In genomic region chr9:19155106-19155999, GRCh38 we compare ENCODE assay signal across 12 cellular contexts. TPM values are rescaled to one million over a fixed set of nuclear protein-coding genes. Genes with fewer than 3 reads are reported as not detected.
A peak's percentile ranks its signal among the peaks of the same experiment; 100 is the strongest.
DNase-seq lines count a peak whose midpoint lies in the region; ATAC-seq, FAIRE-seq and TF ChIP-seq lines count a peak whose summit lies in the region.
"Had no signal": no experiment of that assay in that cellular context is flagged by ENCODE, and none has a peak within 500 bp of the region (broad histone marks: within the 10 kb centered on the region; RNA-seq: fewer than 3 reads in every experiment).

No MANE protein-coding gene starts in this region.

- no peak for TF ChIP-seq EP300 in H1 (IDR thresholded peaks at IDR 0.05; ENCODE audit: borderline replicate concordance in 1 of 2, low read depth in 2 of 2, low read length in 2 of 2)

- no peak overlapping the region for H4K5ac ChIP-seq in H1 (ENCODE audit: insufficient read length, low read depth, low read length)

- no peaks in the 10 kb centered on the region for H3K79me1 ChIP-seq in H1 (ENCODE audit: low read depth, low read length)

- H3K4me2 ChIP-seq in H1 (ENCODE audit: insufficient read depth in 1 of 2, low read depth in 2 of 2, low read length in 2 of 2) = no peak overlapping the region

- no peak overlapping the region for H3K18ac ChIP-seq in H1 (ENCODE audit: extremely low read depth, low read length)

- 0 out of 2 replicates have a peak overlapping the region, but pooled peaks have one; percentile 16 for H2AFZ ChIP-seq in H1 (ENCODE audit: low read length)

- no peaks in the 10 kb centered on the region for H3K36me3 ChIP-seq in left ventricle myocardium inferior
- H3K36me3 ChIP-seq in H1 (ENCODE audit: control insufficient read depth in 2 of 4, insufficient read depth in 4 of 4, low read length in 3 of 4) = no peaks in the 10 kb centered on the region
- no peaks in the 10 kb centered on the region for H3K36me3 ChIP-seq in testis (ENCODE audit: low read depth, missing control alignments)
- H3K36me3 ChIP-seq: HAP-1, upper lobe of right lung had no signal

- no peak overlapping the region for H3K56ac ChIP-seq in H1 (replicated peaks; ENCODE audit: insufficient read length, low read depth, low read length)

- TF ChIP-seq RAD21 in H1 (IDR thresholded peaks at IDR 0.05 in 1 of 2, conservative IDR thresholded peaks at IDR 0.05 in 1 of 2; ENCODE audit: low read depth in 2 of 2, low read length in 2 of 2) = no peak

- CTCF ChIA-PET in H1 (lab: Charles Lee; ENCODE audit: partially characterized antibody) = interaction anchor here (0.9 to 3.4 kb wide), 6 partner anchors 9 to 70 kb away, joined by 3 to 24 read pairs (median 7); no protein-coding TSS in a partner anchor

- no peak overlapping the region for H4K8ac ChIP-seq in H1 (ENCODE audit: extremely low read depth, insufficient read depth, low read length)

- no peak overlapping the region for H2BK120ac ChIP-seq in H1 (replicated peaks; ENCODE audit: low read depth, low read length)

- no peak overlapping the region for H2BK5ac ChIP-seq in H1 (ENCODE audit: low read depth, low read length)

- no peak for FAIRE-seq in H1 (lab: Jason Lieb, UNC)

- H3K4me3 ChIP-seq in left ventricle myocardium inferior = no peak overlapping the region
- H3K4me3 ChIP-seq in H1 (ENCODE audit: extremely low read depth in 1 of 4, insufficient read depth in 2 of 4, low read depth in 3 of 4, low read length in 4 of 4) = no peak overlapping the region
- no peak overlapping the region for H3K4me3 ChIP-seq in testis
- H3K4me3 ChIP-seq: HAP-1, upper lobe of right lung had no signal

- H3K4me1 Mint-ChIP-seq in stimulated activated naive B cell treated with anti-CD40 and anti-IgM and Interleukin-4, amounts not matched to agents 10 μg/mL and 1 μg/mL and 100 μg/mL, for 72 hours = no peaks in the 10 kb centered on the region

- DNase-seq in left ventricle myocardium inferior (no peak), cardiac septum (ENCODE audit: low spot score) (no peak), H1 (ENCODE audit: low read depth in 1 of 2, low spot score in 2 of 2) (no peak), testis (no peak), ACHN (no peak), SW480 (ENCODE audit: low spot score) (no peak)
- DNase-seq in stimulated activated naive B cell treated with anti-CD40 and anti-IgM and Interleukin-4, amounts not matched to agents 10 μg/mL and 1 μg/mL and 100 μg/mL, for 72 hours = no peak
- DNase-seq: NCI-H446 treated with DMSO at 0.1 percent for 48 hours; stimulated activated CD4-positive, alpha-beta T cell treated with anti-CD3 and anti-CD28 coated beads, Interleukin-2, amount 100 ng/mL, for 48 hours; upper lobe of right lung had no signal

- intact Hi-C loops in left ventricle myocardium inferior (cut with micrococcal nuclease) = no loop called here
- intact Hi-C loops in cardiac septum (cut with DNase I) = no loop called here
- intact Hi-C loops in testis (cut with DNase I; ENCODE audit: low total_unique reads) = no loop called here

- no peak overlapping the region for H3K14ac ChIP-seq in H1 (ENCODE audit: insufficient read length)

- H3K23ac ChIP-seq in H1 (ENCODE audit: insufficient read length) = no peak overlapping the region

- H2AK5ac ChIP-seq in H1 (ENCODE audit: low read depth, low read length) = no peak overlapping the region

- no peaks in the 10 kb centered on the region for H4K20me1 ChIP-seq in H1 (replicated peaks in 1 of 2; ENCODE audit: control insufficient read depth in 1 of 2, insufficient read depth in 2 of 2, low read length in 2 of 2)

- H3K27ac Mint-ChIP-seq in stimulated activated naive B cell treated with anti-CD40 and anti-IgM and Interleukin-4, amounts not matched to agents 10 μg/mL and 1 μg/mL and 100 μg/mL, for 72 hours = no peak overlapping the region

- no peaks in the 10 kb centered on the region for H3K36me3 Mint-ChIP-seq in stimulated activated naive B cell treated with anti-CD40 and anti-IgM and Interleukin-4, amounts not matched to agents 10 μg/mL and 1 μg/mL and 100 μg/mL, for 72 hours

- H3K9me3 Mint-ChIP-seq in stimulated activated naive B cell treated with anti-CD40 and anti-IgM and Interleukin-4, amounts not matched to agents 10 μg/mL and 1 μg/mL and 100 μg/mL, for 72 hours = peaks cover 0 to 1% of the 10 kb centered on the region in 2 donors

- TF ChIP-seq CTCF in left ventricle myocardium inferior (IDR thresholded peaks at IDR 0.05; ENCODE audit: borderline replicate concordance) (no peak), H1 (IDR thresholded peaks at IDR 0.05; ENCODE audit: control extremely low read depth in 1 of 3, insufficient read depth in 1 of 3, low read depth in 1 of 3, low read length in 3 of 3) (no peak), testis (IDR thresholded peaks at IDR 0.05) (no peak)

- no peak overlapping the region for H2BK12ac ChIP-seq in H1 (ENCODE audit: low read depth, low read length)

- POLR2A ChIA-PET in H1 (lab: Charles Lee; ENCODE audit: partially characterized antibody) = interaction anchor here (0.9 to 1.3 kb wide), 3 partner anchors 19 to 30 kb away, joined by 3 to 4 read pairs (median 3); no protein-coding TSS in a partner anchor

- no peak overlapping the region for H3K4ac ChIP-seq in H1 (replicated peaks; ENCODE audit: insufficient read length, low read depth, low read length)

- TF ChIP-seq POLR2A in H1 (IDR thresholded peaks at IDR 0.05; ENCODE audit: control extremely low read depth in 1 of 2, low read depth in 2 of 2, low read length in 2 of 2) = no peak
- TF ChIP-seq POLR2A in testis (IDR thresholded peaks at IDR 0.05) = no peak

- no peak overlapping the region for H3K4me3 Mint-ChIP-seq in stimulated activated naive B cell treated with anti-CD40 and anti-IgM and Interleukin-4, amounts not matched to agents 10 μg/mL and 1 μg/mL and 100 μg/mL, for 72 hours

- H2BK20ac ChIP-seq in H1 (ENCODE audit: low read length) = no peak overlapping the region

- no peaks in the 10 kb centered on the region for H3K79me2 ChIP-seq in H1 (ENCODE audit: control insufficient read depth in 1 of 2, insufficient read depth in 2 of 2, low read length in 2 of 2)

- in situ Hi-C loops in ACHN (cut with HindIII; ENCODE audit: low pct_ligation_motif_present, low pct_unique_long_range_greater_than_20kb, low sequenced_read_pairs) = no loop called here

- H3K27me3 Mint-ChIP-seq in stimulated activated naive B cell treated with anti-CD40 and anti-IgM and Interleukin-4, amounts not matched to agents 10 μg/mL and 1 μg/mL and 100 μg/mL, for 72 hours = peaks cover 0 to 6% of the 10 kb centered on the region in 2 donors

- no peak overlapping the region for H4K91ac ChIP-seq in H1 (replicated peaks; ENCODE audit: insufficient read length, low read length)

- WGBS in H1 (ENCODE audit: extremely low coverage in 1 of 2, insufficient coverage in 1 of 2, insufficient read length in 1 of 2, insufficient replicate concordance in 2 of 2, low coverage in 1 of 2, low lambda C conversion rate in 2 of 2, missing lambda C conversion rate in 1 of 2), 2 experiments = 87% methylated on average over 2 of the region's 2 CpGs; no CpG with 5 or more reads in 1 of the 2 experiments
- WGBS in testis, 2 donors = 68 to 80% methylated on average over 2 of the region's 2 CpGs

- H3K27ac ChIP-seq in left ventricle myocardium inferior (replicated peaks) (peak overlapping the region; percentile 76), H1 (ENCODE audit: low read depth, low read length) (no peak overlapping the region), testis (peak overlapping the region; percentile 71 to 73)
- H3K27ac ChIP-seq: upper lobe of right lung had no signal

- H3K9ac ChIP-seq in H1 (replicated peaks in 1 of 4; ENCODE audit: extremely low read depth in 1 of 4, low read depth in 3 of 4, low read length in 3 of 4) = no peak overlapping the region

- H2BK15ac ChIP-seq in H1 (ENCODE audit: low read length) = no peak overlapping the region

- no peaks in the 10 kb centered on the region for H3K9me3 ChIP-seq in left ventricle myocardium inferior (replicated peaks)
- no peaks in the 10 kb centered on the region for H3K9me3 ChIP-seq in H1 (ENCODE audit: insufficient read depth in 2 of 2, low read depth in 1 of 2, low read length in 1 of 2)
- no peaks in the 10 kb centered on the region for H3K9me3 ChIP-seq in testis
- H3K9me3 ChIP-seq: HAP-1, upper lobe of right lung had no signal

- no peaks in the 10 kb centered on the region for H3K23me2 ChIP-seq in H1 (ENCODE audit: low read depth, low read length)

- H3K4me1 ChIP-seq in left ventricle myocardium inferior = peaks cover 17% of the 10 kb centered on the region
- H3K4me1 ChIP-seq in H1 (replicated peaks in 1 of 4; ENCODE audit: control insufficient read depth in 3 of 4, insufficient read depth in 4 of 4, low read length in 3 of 4) = no peaks in the 10 kb centered on the region
- H3K4me1 ChIP-seq in testis = peaks cover 31% of the 10 kb centered on the region
- H3K4me1 ChIP-seq: HAP-1 had no signal

- H3K27me3 ChIP-seq in left ventricle myocardium inferior (ENCODE audit: low read depth) (no peaks in the 10 kb centered on the region), H1 (replicated peaks in 1 of 4; ENCODE audit: control insufficient read depth in 3 of 4, extremely low read depth in 1 of 4, insufficient read depth in 3 of 4, low read length in 3 of 4) (no peaks in the 10 kb centered on the region; a peak in 1 of 7 replicates), testis (no peaks in the 10 kb centered on the region)
- H3K27me3 ChIP-seq: upper lobe of right lung had no signal

- peak; percentile 35 for ATAC-seq in HG03565 (IDR thresholded peaks at IDR 0.05; ENCODE audit: unreplicated experiment)
- no peak for ATAC-seq in stimulated activated naive B cell treated with anti-CD40 and anti-IgM and Interleukin-4, amounts not matched to agents 10 μg/mL and 1 μg/mL and 100 μg/mL, for 72 hours (replicated peaks)

RNA-seq across cellular contexts. Expression of gene PLIN2, which starts 28.1 kb away (rescaled TPM):
- 131 TPM for total RNA-seq in left ventricle myocardium inferior
- 34.9 TPM for total RNA-seq in cardiac septum
- 26.1 and 27.5 TPM in 2 replicates for total RNA-seq in H1 (2021; fragmentation: NEBNext Ultra II Directional; extraction: Animal tissue kit (Norgen Biotek cat#: 25700))
- 50.2 and 55.0 TPM in 2 replicates for polyA plus RNA-seq in H1 (2011; rRNA removed)
- polyA plus RNA-seq in H1 (2011; cell fraction: cytosol; rRNA removed) = 57.7 TPM
- polyA plus RNA-seq in H1 (2011; cell fraction: nucleus; rRNA removed) = 43.7 TPM
- 32.7 to 46.0 TPM (median 42.4 TPM) in 4 replicates for polyA plus RNA-seq in H1 (2012, experiment 1 of 2)
- 9.3 TPM for polyA plus RNA-seq in H1 (2012, experiment 2 of 2)
- 19.3 TPM for polyA plus RNA-seq in H1 (2013, experiment 1 of 2)
- polyA plus RNA-seq in H1 (2013, experiment 2 of 2) = 18.3 TPM
- polyA minus RNA-seq in H1 (2011; rRNA and poly(A)+ RNA removed) = 141 and 146 TPM in 2 replicates
- polyA minus RNA-seq in H1 (2011; cell fraction: cytosol; rRNA and poly(A)+ RNA removed) = 24.7 TPM
- 61.1 TPM for polyA minus RNA-seq in H1 (2011; cell fraction: nucleus; rRNA and poly(A)+ RNA removed)
- 100 to 1,000 TPM; 119 to 136 TPM for total RNA-seq in testis
- 52.3 TPM for polyA plus RNA-seq in testis (ENCODE audit: insufficient read depth, low read depth, low replicate concordance)

RNA-seq across cellular contexts. Expression of gene HAUS6, which starts 52.6 kb away (rescaled TPM):
- total RNA-seq in left ventricle myocardium inferior (5.6 TPM), cardiac septum (6.4 TPM), testis (10 to 100 TPM; 21.9 to 35.7 TPM)
- total RNA-seq in H1 (2021; fragmentation: NEBNext Ultra II Directional; extraction: Animal tissue kit (Norgen Biotek cat#: 25700)) = 52.4 and 53.4 TPM in 2 replicates
- polyA plus RNA-seq in H1 (2011; rRNA removed) (9.1 and 11.7 TPM in 2 replicates), testis (ENCODE audit: insufficient read depth, low read depth, low replicate concordance) (30.4 TPM)
- polyA plus RNA-seq in H1 (2011; cell fraction: cytosol; rRNA removed) = 15.4 TPM
- 11.6 TPM for polyA plus RNA-seq in H1 (2011; cell fraction: nucleus; rRNA removed)
- polyA plus RNA-seq in H1 (2012, experiment 1 of 2) = 15.3 to 27.2 TPM (median 17.0 TPM) in 4 replicates
- 1.0 TPM for polyA plus RNA-seq in H1 (2012, experiment 2 of 2)
- 33.9 TPM for polyA plus RNA-seq in H1 (2013, experiment 1 of 2)
- 32.1 TPM for polyA plus RNA-seq in H1 (2013, experiment 2 of 2)
- 26.1 and 34.3 TPM in 2 replicates for polyA minus RNA-seq in H1 (2011; rRNA and poly(A)+ RNA removed)
- 18.1 TPM for polyA minus RNA-seq in H1 (2011; cell fraction: cytosol; rRNA and poly(A)+ RNA removed)
- 43.0 TPM for polyA minus RNA-seq in H1 (2011; cell fraction: nucleus; rRNA and poly(A)+ RNA removed)
